8 cellular contexts compared by ENCODE assay signal in genomic region chr2:224369028-224369632, GRCh38. TPM values are rescaled to one million over a fixed set of nuclear protein-coding genes. Genes with fewer than 3 reads are reported as not detected.
DNase-seq lines count a peak whose midpoint lies in the region; ATAC-seq, FAIRE-seq and TF ChIP-seq lines count a peak whose summit lies in the region.

No MANE protein-coding gene starts in this region.

- in situ Hi-C loops in astrocyte of the spinal cord (cut with HindIII; ENCODE audit: low sequenced_read_pairs) = no loop called here

- H3K4me1 ChIP-seq in BE2C = no peaks in the 10 kb centered on the region
- no peaks in the 10 kb centered on the region for H3K4me1 ChIP-seq in suprapubic skin

- H3K27ac ChIP-seq in suprapubic skin = no peak overlapping the region

- FAIRE-seq in GM12892 (lab: Jason Lieb, UNC) = peak; percentile 56

- H3K36me3 ChIP-seq in BE2C = no peaks in the 10 kb centered on the region; the same call in 1 of the 2 replicates
- H3K36me3 ChIP-seq in suprapubic skin = no peaks in the 10 kb centered on the region

- H3K9me3 ChIP-seq in BE2C (no peaks in the 10 kb centered on the region), suprapubic skin (no peaks in the 10 kb centered on the region)

- DNase-seq in BE2C (peak; percentile 20), GM12892 (ENCODE audit: insufficient read length) (no peak), NCI-H2107 (lab: John Stamatoyannopoulos, UW) (peak; percentile 12), astrocyte of the spinal cord (ENCODE audit: low read depth, low spot score) (peak; percentile 54), left lobe of liver (ENCODE audit: low spot score) (no peak), suprapubic skin (ENCODE audit: low spot score in 2 of 2) (no peak)

- H3K27me3 ChIP-seq in BE2C = no peaks in the 10 kb centered on the region
- H3K27me3 ChIP-seq in suprapubic skin = no peaks in the 10 kb centered on the region

- no peak for TF ChIP-seq POLR2A in GM12892 (IDR thresholded peaks at IDR 0.05; ENCODE audit: low read depth, low read length)
- no peak for TF ChIP-seq POLR2A in suprapubic skin (IDR thresholded peaks at IDR 0.05)

- ATAC-seq in left lobe of liver (peak; percentile 87), GM18519 (IDR thresholded peaks at IDR 0.05; ENCODE audit: low FRiP score, unreplicated experiment) (no peak), GM21737 (IDR thresholded peaks at IDR 0.05; ENCODE audit: unreplicated experiment) (no peak)

- no peak for TF ChIP-seq EP300 in suprapubic skin (IDR thresholded peaks at IDR 0.05)

- no peak overlapping the region for H3K4me3 ChIP-seq in BE2C (ENCODE audit: low read depth, low read length)
- no peak overlapping the region for H3K4me3 ChIP-seq in astrocyte of the spinal cord (ENCODE audit: low read depth, low read length)
- H3K4me3 ChIP-seq in suprapubic skin = no peak overlapping the region

- TF ChIP-seq CTCF in BE2C (IDR thresholded peaks at IDR 0.05; ENCODE audit: low read depth, low read length) = peak; percentile 69
- peak; percentile 63 for TF ChIP-seq CTCF in astrocyte of the spinal cord (IDR thresholded peaks at IDR 0.05; ENCODE audit: low read depth, low read length)
- peak in 1 of 2 donors; percentile 64 for TF ChIP-seq CTCF in suprapubic skin (IDR thresholded peaks at IDR 0.05)

- 60% methylated on average over 7 of the region's 7 CpGs for WGBS in suprapubic skin

RNA-seq across cellular contexts. Expression of gene FAM124B, which starts 32.8 kb away (rescaled TPM):
- polyA plus RNA-seq in BE2C (2012; ENCODE audit: insufficient read depth, insufficient read length, low read depth) = 1.2 TPM
- not detected for polyA plus RNA-seq in GM12892 (2012; ENCODE audit: missing spikeins)
- total RNA-seq in left lobe of liver (2.1 TPM), suprapubic skin (1 to 10 TPM in 2 of 4 donors, under 1 TPM in 2; 0.30 to 5.2 (median 1.1) TPM)

Comparison
In these comparisons a context has a peak if more than half of its experiments do, and no peak if none do; other contexts are left out.
1. DNase-seq: peak in BE2C (single experiment), NCI-H2107 (single experiment) and astrocyte of the spinal cord (single experiment); none in GM12892 (single experiment), left lobe of liver (single experiment) and suprapubic skin (0 of 2).